In genomic region chr5:126801992-126802294, GRCh38 we compare ENCODE assay signal across 8 cellular contexts. TPM values are rescaled to one million over a fixed set of nuclear protein-coding genes. Genes with fewer than 3 reads are reported as not detected.
DNase-seq lines count a peak whose midpoint lies in the region; ATAC-seq and TF ChIP-seq lines count a peak whose summit lies in the region.

No MANE protein-coding gene starts in this region.

- ATAC-seq in GM19025 (IDR thresholded peaks at IDR 0.05; ENCODE audit: low read depth, unreplicated experiment): peak; percentile 44
- ATAC-seq in Panc1: no peak
- no peak for ATAC-seq in upper lobe of left lung (ENCODE audit: low FRiP score in 2 of 2)

- no peaks in the 10 kb centered on the region for H3K9me3 ChIP-seq in Panc1 (ENCODE audit: control insufficient read depth, insufficient read depth, low read depth, low read length)
- no peaks in the 10 kb centered on the region for H3K9me3 ChIP-seq in upper lobe of left lung

- intact Hi-C loops in Panc1 (cut with micrococcal nuclease; ENCODE audit: unreplicated experiment): no loop called here

- TF ChIP-seq CTCF in BJ (IDR thresholded peaks at IDR 0.05; ENCODE audit: insufficient read depth, low read depth, low read length) (peak; percentile 57), Panc1 (IDR thresholded peaks at IDR 0.05) (no peak), foreskin fibroblast (IDR thresholded peaks at IDR 0.05; ENCODE audit: low read depth, low read length) (peak; percentile 42), upper lobe of left lung (IDR thresholded peaks at IDR 0.05) (peak in 2 of 6 experiments; percentile 11 to 21)

- H3K27ac ChIP-seq in Panc1 (ENCODE audit: low read length) (no peak overlapping the region), upper lobe of left lung (no peak overlapping the region)

- H3K4me1 ChIP-seq in Panc1 (ENCODE audit: control insufficient read depth, insufficient read depth, low read length) (peaks cover 5% of the 10 kb centered on the region; the same call in 1 of the 2 replicates), upper lobe of left lung (no peaks in the 10 kb centered on the region)

- BruUV-seq in Panc1 (replicated peaks; lab: Mats Ljungman, UMichigan): no TSS peak

- 34 to 35% methylated on average over 1 of the region's 1 CpG for WGBS in upper lobe of left lung, 2 donors

- DNase-seq in BJ (ENCODE audit: low read depth) (no peak), Panc1 (ENCODE audit: low read depth, low spot score) (peak; percentile 12), foreskin fibroblast (peak; percentile 41 to 76), GM19240 (ENCODE audit: insufficient read length, low spot score) (no peak), upper lobe of left lung (no peak), medulla oblongata (ENCODE audit: extremely low spot score) (no peak), NOMO-1 treated with dmso at 0.1 percent for 144 hours (lab: John Stamatoyannopoulos, UW; ENCODE audit: unreplicated experiment) (no peak)

- H3K27me3 ChIP-seq in BJ (ENCODE audit: control insufficient read depth, insufficient read depth, low read length) (no peaks in the 10 kb centered on the region), Panc1 (ENCODE audit: control insufficient read depth, insufficient read depth, low read length) (no peaks in the 10 kb centered on the region), upper lobe of left lung (no peaks in the 10 kb centered on the region)

- H3K4me3 ChIP-seq in BJ (ENCODE audit: low read depth, low read length): no peak overlapping the region
- no peak overlapping the region for H3K4me3 ChIP-seq in Panc1 (ENCODE audit: low read depth in 2 of 2, low read length in 2 of 2)
- H3K4me3 ChIP-seq in foreskin fibroblast (ENCODE audit: low read depth in 1 of 2, low read length in 2 of 2): no peak overlapping the region
- H3K4me3 ChIP-seq in upper lobe of left lung: no peak overlapping the region

- no peak for TF ChIP-seq EP300 in upper lobe of left lung (IDR thresholded peaks at IDR 0.05)

- CTCF ChIA-PET in BJ (lab: Yijun Ruan, JAX): interaction anchor here (0.7 to 5.4 kb wide), 20 partner anchors 9 to 464 kb away, joined by 3 to 66 read pairs (median 6); partner anchors contain the start of genes LMNB1 and PHAX
- CTCF ChIA-PET in Panc1 (lab: Charles Lee): interaction anchor here (1.0 kb wide), 1 partner anchor 22 kb away, joined by 4 read pairs; no protein-coding TSS in a partner anchor

- POLR2A ChIA-PET in BJ (lab: Charles Lee) (interaction anchor here (0.5 to 0.6 kb wide), 2 partner anchors 143 to 150 kb away, joined by 3 read pairs; no protein-coding TSS in a partner anchor), Panc1 (lab: Charles Lee) (no interaction called here)

- TF ChIP-seq POLR2A in upper lobe of left lung (IDR thresholded peaks at IDR 0.05): no peak

- in situ Hi-C loops in Panc1 (cut with HindIII; ENCODE audit: low pct_unique_long_range_greater_than_20kb, low sequenced_read_pairs): no loop called here

- H3K36me3 ChIP-seq in BJ (ENCODE audit: control insufficient read depth, insufficient read depth, low read length): no peaks in the 10 kb centered on the region
- H3K36me3 ChIP-seq in Panc1 (ENCODE audit: control insufficient read depth, insufficient read depth, low read length): peaks cover 8% of the 10 kb centered on the region
- no peaks in the 10 kb centered on the region for H3K36me3 ChIP-seq in upper lobe of left lung

RNA-seq across cellular contexts. Expression of gene LMNB1, which starts 25.0 kb away (rescaled TPM):
- 11.2 and 12.0 TPM in 2 replicates for polyA plus RNA-seq in BJ (2011; rRNA removed)
- polyA minus RNA-seq in BJ (2011; rRNA and poly(A)+ RNA removed): 6.6 and 7.7 TPM in 2 replicates
- 122 TPM for total RNA-seq in Panc1 (2021; ENCODE audit: unreplicated experiment)
- polyA plus RNA-seq in Panc1 (2012; ENCODE audit: insufficient read length): 89.1 TPM
- total RNA-seq in upper lobe of left lung: 10 to 100 TPM; 11.1 to 18.5 (median 15.9) TPM

Comparison
In these comparisons a context has a peak if more than half of its experiments do, and no peak if none do; other contexts are left out.
1. DNase-seq: peak in Panc1 (single experiment) and foreskin fibroblast (2 of 2); none in BJ (single experiment), GM19240 (single experiment), upper lobe of left lung (0 of 2), medulla oblongata (single experiment) and NOMO-1 treated with dmso at 0.1 percent for 144 hours (single experiment).